In genomic region chr16:1379054-1379862, GRCh38 we compare ENCODE assay signal across 8 cellular contexts. TPM values are rescaled to one million over a fixed set of nuclear protein-coding genes. Genes with fewer than 3 reads are reported as not detected.
A peak's percentile ranks its signal among the peaks of the same experiment; 100 is the strongest.
DNase-seq lines count a peak whose midpoint lies in the region; ATAC-seq and TF ChIP-seq lines count a peak whose summit lies in the region.

No MANE protein-coding gene starts in this region.

- H3K9me3 ChIP-seq in neural progenitor cell (ENCODE audit: low read depth) = no peaks in the 10 kb centered on the region
- H3K9me3 ChIP-seq in stomach = no peaks in the 10 kb centered on the region

- no peak overlapping the region for H3K27ac ChIP-seq in neural progenitor cell
- H3K27ac ChIP-seq in stomach = peak overlapping the region; percentile 41 to 89 (median 82)

- H3K27me3 ChIP-seq in neural progenitor cell = peaks cover 20% of the 10 kb centered on the region
- no peaks in the 10 kb centered on the region for H3K27me3 ChIP-seq in stomach

- DNase-seq in GM10248 (ENCODE audit: extremely low spot score) (peak; percentile 90), RKO (ENCODE audit: low spot score) (peak; percentile 79), fibroblast of villous mesenchyme (ENCODE audit: low read depth) (peak; percentile 76), neural progenitor cell (ENCODE audit: low spot score) (peak; percentile 92), stomach (peak; percentile 76), cerebellar nuclear complex (lab: John Stamatoyannopoulos, UW) (no peak)
- DNase-seq in activated effector memory CD4-positive, alpha-beta T cell treated with Interleukin-2 at 50 U/mL for 16 hours = peak; percentile 50

- TF ChIP-seq EP300 in stomach (IDR thresholded peaks at IDR 0.05) = peak; percentile 74

- peak overlapping the region; percentile 82 for H2AFZ ChIP-seq in neural progenitor cell (replicated peaks)

- H3K36me3 Mint-ChIP-seq in neural progenitor cell = peaks cover 3% of the 10 kb centered on the region

- TF ChIP-seq CTCF in GM10248 (IDR thresholded peaks at IDR 0.05; ENCODE audit: control extremely low read depth, extremely low read depth, low read depth, missing control alignments) (no peak), fibroblast of villous mesenchyme (IDR thresholded peaks at IDR 0.05; ENCODE audit: insufficient read depth, low read depth, low read length) (no peak), neural progenitor cell (IDR thresholded peaks at IDR 0.05) (no peak), stomach (IDR thresholded peaks at IDR 0.05) (no peak)

- POLR2A ChIA-PET in GM10248 (lab: Yijun Ruan, JAX) = interaction anchor here (1.2 kb wide), 1 partner anchor 35 kb away, joined by 3 read pairs; no protein-coding TSS in a partner anchor

- peaks cover 37% of the 10 kb centered on the region for H4K20me1 ChIP-seq in neural progenitor cell (ENCODE audit: low read depth)

- peak overlapping the region; percentile 99 for H3K4me2 ChIP-seq in neural progenitor cell

- no peaks in the 10 kb centered on the region for H3K9me3 Mint-ChIP-seq in neural progenitor cell

- peak overlapping the region; percentile 40 for H3K9ac ChIP-seq in neural progenitor cell

- H3K4me1 ChIP-seq in neural progenitor cell (peaks cover 4% of the 10 kb centered on the region), stomach (peaks cover 20 to 28% (median 27%) of the 10 kb centered on the region in 4 donors)

- CTCF ChIA-PET in GM10248 (lab: Yijun Ruan, JAX) = interaction anchor here (1.2 to 5.6 kb wide), 2 partner anchors 10 to 14 kb away, joined by 3 to 56 read pairs; no protein-coding TSS in a partner anchor

- peaks cover 7% of the 10 kb centered on the region for H3K27me3 Mint-ChIP-seq in neural progenitor cell (ENCODE audit: insufficient read depth, low read depth)

- peaks cover 11% of the 10 kb centered on the region for H3F3A ChIP-seq in neural progenitor cell (ENCODE audit: low read depth)

- intact Hi-C loops in stomach (cut with DNase I; ENCODE audit: low total_unique reads) = no loop called here

- H3K4me3 ChIP-seq in fibroblast of villous mesenchyme (ENCODE audit: low read depth, low read length) (peak overlapping the region; percentile 61), neural progenitor cell (peak overlapping the region; percentile 80), stomach (peak overlapping the region; percentile 49 to 64 (median 56))

- H3K4me3 Mint-ChIP-seq in neural progenitor cell = peak overlapping the region; percentile 83

- 0 to 2% (median 1%) methylated on average over 19 to 104 of the region's 105 CpGs for WGBS in stomach, 5 donors

- H3K79me2 ChIP-seq in neural progenitor cell (ENCODE audit: low read depth) = peaks cover 15% of the 10 kb centered on the region

- no peak overlapping the region for H3K27ac Mint-ChIP-seq in neural progenitor cell

- ATAC-seq in HG03045 (IDR thresholded peaks at IDR 0.05; ENCODE audit: unreplicated experiment) = peak; percentile 45

- H3K4me1 Mint-ChIP-seq in neural progenitor cell = peaks cover 13% of the 10 kb centered on the region

- H3K36me3 ChIP-seq in neural progenitor cell = no peaks in the 10 kb centered on the region
- H3K36me3 ChIP-seq in stomach = peaks cover 31 to 70% (median 63%) of the 10 kb centered on the region in 4 donors

- TF ChIP-seq POLR2A in stomach (IDR thresholded peaks at IDR 0.05) = no peak

RNA-seq across cellular contexts. Expression of gene GNPTG, which starts 27.5 kb away (rescaled TPM):
- total RNA-seq in fibroblast of villous mesenchyme (25.1 and 26.3 TPM in 2 replicates), neural progenitor cell (ENCODE audit: low replicate concordance) (11.8 and 22.7 TPM in 2 replicates), stomach (10 to 100 TPM; 32.5 to 87.9 (median 42.0) TPM)
- 10 to 100 TPM; 30.0 to 56.1 (median 30.4) TPM for polyA plus RNA-seq in stomach

RNA-seq across cellular contexts. Expression of gene TSR3, which starts 27.6 kb away (rescaled TPM):
- total RNA-seq in fibroblast of villous mesenchyme (42.7 and 55.7 TPM in 2 replicates), neural progenitor cell (ENCODE audit: low replicate concordance) (22.4 and 60.6 TPM in 2 replicates), stomach (100 to 1,000 TPM in 1 of 5 donors, 10 to 100 TPM in 3, 1 to 10 TPM in 1; 9.3 to 441 (median 41.1) TPM)
- polyA plus RNA-seq in stomach = 10 to 100 TPM; 65.6 to 74.5 (median 71.9) TPM

RNA-seq across cellular contexts. Expression of gene UNKL, which starts 35.2 kb away (rescaled TPM):
- total RNA-seq in fibroblast of villous mesenchyme (7.1 and 7.8 TPM in 2 replicates), neural progenitor cell (ENCODE audit: low replicate concordance) (6.1 and 25.4 TPM in 2 replicates), stomach (10 to 100 TPM; 13.6 to 75.0 (median 50.2) TPM)
- polyA plus RNA-seq in stomach = 1 to 10 TPM; 4.8 to 5.5 (median 5.0) TPM

RNA-seq across cellular contexts. Expression of gene UQCC4, which starts 41.3 kb away (rescaled TPM):
- total RNA-seq in fibroblast of villous mesenchyme (11.7 and 13.9 TPM in 2 replicates), neural progenitor cell (ENCODE audit: low replicate concordance) (4.6 and 13.2 TPM in 2 replicates), stomach (10 to 100 TPM in 2 of 5 donors, 1 to 10 TPM in 1, not detected in 2; 3.3 to 21.1 (median 16.3) TPM)
- 10 to 100 TPM; 21.0 to 22.8 (median 21.2) TPM for polyA plus RNA-seq in stomach

RNA-seq across cellular contexts. Expression of gene BAIAP3, which starts 45.8 kb away (rescaled TPM):
- under 0.01 and 0.32 TPM in 2 replicates for total RNA-seq in fibroblast of villous mesenchyme
- 0.34 and 4.0 TPM in 2 replicates for total RNA-seq in neural progenitor cell (ENCODE audit: low replicate concordance)
- total RNA-seq in stomach = 10 to 100 TPM in 1 of 5 donors, 1 to 10 TPM in 4; 3.7 to 94.7 (median 6.7) TPM
- polyA plus RNA-seq in stomach = 1 to 10 TPM; 1.5 to 3.6 (median 2.5) TPM

Comparison
In these comparisons a context has a peak if more than half of its experiments do, and no peak if none do; other contexts are left out.
1. DNase-seq: peak in GM10248 (single experiment), RKO (single experiment), activated effector memory CD4-positive, alpha-beta T cell treated with Interleukin-2 at 50 U/mL for 16 hours (single experiment), fibroblast of villous mesenchyme (single experiment), neural progenitor cell (single experiment) and stomach (single experiment); none in cerebellar nuclear complex (0 of 2).
2. Peak in every context shown above with its lines, with median percentiles within 50 percentile points of each other: H3K4me3 ChIP-seq.